ENCODE assay signal across 11 cellular contexts in genomic region chr6:31007694-31008093, GRCh38. TPM values are rescaled to one million over a fixed set of nuclear protein-coding genes. Genes with fewer than 3 reads are reported as not detected.
DNase-seq lines count a peak whose midpoint lies in the region; ATAC-seq and TF ChIP-seq lines count a peak whose summit lies in the region.
"Had no signal": no experiment of that assay in that cellular context is flagged by ENCODE, and none has a peak within 500 bp of the region (broad histone marks: within the 10 kb centered on the region; RNA-seq: fewer than 3 reads in every experiment).

No MANE protein-coding gene starts in this region.

- H3K36me3 Mint-ChIP-seq in stimulated activated memory B cell treated with anti-CD40 and anti-IgM and Interleukin-4, amounts not matched to agents 10 μg/mL and 1 μg/mL and 100 μg/mL, for 72 hours: no peaks in the 10 kb centered on the region

- no peak for ATAC-seq in HG03442 (IDR thresholded peaks at IDR 0.05; ENCODE audit: unreplicated experiment)
- ATAC-seq in stimulated activated memory B cell treated with anti-CD40 and anti-IgM and Interleukin-4, amounts not matched to agents 10 μg/mL and 1 μg/mL and 100 μg/mL, for 72 hours: no peak

- H3K4me2 ChIP-seq in PC-9 (peak overlapping the region; percentile 57), osteoblast (ENCODE audit: insufficient read depth, low read length) (peak overlapping the region; percentile 46)

- POLR2A ChIA-PET in PC-9 (lab: Charles Lee; ENCODE audit: unreplicated experiment): interaction anchor here (0.6 kb wide), 1 partner anchor 12 kb away, joined by 3 read pairs; no protein-coding TSS in a partner anchor

- no peak overlapping the region for H2AFZ ChIP-seq in PC-9
- H2AFZ ChIP-seq in osteoblast (ENCODE audit: low read length): peak overlapping the region; percentile 0

- H3K4me3 ChIP-seq in PC-9 (no peak overlapping the region), osteoblast (ENCODE audit: insufficient read depth, low read length) (no peak overlapping the region)

- H3K9me3 Mint-ChIP-seq in stimulated activated memory B cell treated with anti-CD40 and anti-IgM and Interleukin-4, amounts not matched to agents 10 μg/mL and 1 μg/mL and 100 μg/mL, for 72 hours: no peaks in the 10 kb centered on the region

- intact Hi-C loops in PC-9 (cut with micrococcal nuclease; ENCODE audit: unreplicated experiment): loop anchor here (5.0 kb wide), 1 partner anchor 50 kb away; no protein-coding TSS in a partner anchor

- H3K9me2 ChIP-seq in PC-9 (ENCODE audit: insufficient read depth): no peaks in the 10 kb centered on the region

- peaks cover 37% of the 10 kb centered on the region for H3F3A ChIP-seq in PC-9 (ENCODE audit: insufficient read depth, low read depth)

- H3K27ac Mint-ChIP-seq in stimulated activated memory B cell treated with anti-CD40 and anti-IgM and Interleukin-4, amounts not matched to agents 10 μg/mL and 1 μg/mL and 100 μg/mL, for 72 hours: no peak overlapping the region

- no peak for TF ChIP-seq CTCF in PC-9 (conservative IDR thresholded peaks at IDR 0.05)
- TF ChIP-seq CTCF in osteoblast (IDR thresholded peaks at IDR 0.05; ENCODE audit: extremely low read depth, low read depth, low read length): no peak

- CTCF ChIA-PET in PC-9 (lab: Charles Lee): interaction anchor here (0.6 to 0.9 kb wide), 3 partner anchors 65 to 94 kb away, joined by 3 to 4 read pairs (median 3); partner anchors contain the start of gene VARS2

- H3K4me1 ChIP-seq in PC-9 (replicated peaks; ENCODE audit: insufficient read depth) (peaks cover 67% of the 10 kb centered on the region), osteoblast (ENCODE audit: insufficient read depth, low read length) (peaks cover 22% of the 10 kb centered on the region)

- H3K79me2 ChIP-seq in PC-9 (ENCODE audit: low read depth): no peaks in the 10 kb centered on the region
- no peaks in the 10 kb centered on the region for H3K79me2 ChIP-seq in osteoblast (ENCODE audit: insufficient read depth, low read length)

- H3K27ac ChIP-seq in PC-9 (peak overlapping the region; percentile 75), epithelial cell of prostate (peak overlapping the region; percentile 62), osteoblast (ENCODE audit: low read depth, low read length) (no peak overlapping the region)

- H3K36me3 ChIP-seq in PC-9 (ENCODE audit: low read depth) (no peaks in the 10 kb centered on the region), osteoblast (ENCODE audit: insufficient read depth, low read length) (no peaks in the 10 kb centered on the region)

- H3K9me3 ChIP-seq in PC-9 (ENCODE audit: insufficient read depth, low read depth) (no peaks in the 10 kb centered on the region), osteoblast (ENCODE audit: low read depth, low read length) (no peaks in the 10 kb centered on the region)

- H4K20me1 ChIP-seq in PC-9 (ENCODE audit: insufficient read depth) (no peaks in the 10 kb centered on the region), osteoblast (ENCODE audit: insufficient read depth, low read length) (no peaks in the 10 kb centered on the region)

- H3K27me3 ChIP-seq in PC-9 (ENCODE audit: insufficient read depth, low read depth): no peaks in the 10 kb centered on the region
- H3K27me3 ChIP-seq in osteoblast (ENCODE audit: insufficient read depth, low read length): no peaks in the 10 kb centered on the region

- H3K4me1 Mint-ChIP-seq in stimulated activated memory B cell treated with anti-CD40 and anti-IgM and Interleukin-4, amounts not matched to agents 10 μg/mL and 1 μg/mL and 100 μg/mL, for 72 hours: no peaks in the 10 kb centered on the region

- BruUV-seq in PC-9 (replicated peaks; lab: Mats Ljungman, UMichigan): no TSS peak

- DNase-seq in EH (ENCODE audit: low read depth) (peak; percentile 94), PC-9 (peak; percentile 58 to 97), epithelial cell of prostate (ENCODE audit: low read depth, low spot score) (peak; percentile 79), osteoblast (ENCODE audit: insufficient read length, low spot score, missing footprints) (peak; percentile 87), medulla oblongata (ENCODE audit: extremely low spot score) (no peak), nucleus accumbens (lab: John Stamatoyannopoulos, UW) (no peak)
- DNase-seq: kidney, NCI-H526, small intestine had no signal

- peaks cover 53% of the 10 kb centered on the region for H3K27me3 Mint-ChIP-seq in stimulated activated memory B cell treated with anti-CD40 and anti-IgM and Interleukin-4, amounts not matched to agents 10 μg/mL and 1 μg/mL and 100 μg/mL, for 72 hours

- H3K4me3 Mint-ChIP-seq in stimulated activated memory B cell treated with anti-CD40 and anti-IgM and Interleukin-4, amounts not matched to agents 10 μg/mL and 1 μg/mL and 100 μg/mL, for 72 hours: no peak overlapping the region

RNA-seq across cellular contexts. Expression of gene MUC22, which starts 2.6 kb away (rescaled TPM):
- not detected in 2 replicates for total RNA-seq in PC-9 (2021)
- not detected in 2 replicates for total RNA-seq in osteoblast
- total RNA-seq: kidney had no signal

RNA-seq across cellular contexts. Expression of gene MUC21, which starts 24.2 kb away (rescaled TPM):
- total RNA-seq in PC-9 (2021): 0.13 TPM in 1 of 2 replicates, not detected in the other
- total RNA-seq in osteoblast: not detected in 2 replicates
- total RNA-seq: kidney had no signal

Comparison
In these comparisons a context has a peak if more than half of its experiments do, and no peak if none do; other contexts are left out.
1. DNase-seq: peak in EH (single experiment), PC-9 (2 of 2), epithelial cell of prostate (single experiment) and osteoblast (single experiment); none in medulla oblongata (single experiment) and nucleus accumbens (0 of 56).